ENCODE assay signal across 8 cellular contexts in genomic region chr16:50665128-50665878, GRCh38. TPM values are rescaled to one million over a fixed set of nuclear protein-coding genes. Genes with fewer than 3 reads are reported as not detected.
A peak's percentile ranks its signal among the peaks of the same experiment; 100 is the strongest.
DNase-seq lines count a peak whose midpoint lies in the region; ATAC-seq and TF ChIP-seq lines count a peak whose summit lies in the region.

No MANE protein-coding gene starts in this region.

- H3K9me3 Mint-ChIP-seq in central memory CD8-positive, alpha-beta T cell = no peaks in the 10 kb centered on the region

- peak; percentile 48 for ATAC-seq in GM18517 (IDR thresholded peaks at IDR 0.05; ENCODE audit: unreplicated experiment)
- ATAC-seq in activated CD4-positive, CD25-positive, alpha-beta regulatory T cell treated with anti-CD3 and anti-CD28 coated beads, Interleukin-2, amount 50 U/mL, for 24 hours = peak; percentile 40 to 59
- ATAC-seq in central memory CD8-positive, alpha-beta T cell (replicated peaks; ENCODE audit: extremely low read depth, poor library complexity, severe bottlenecking) = no peak

- no peaks in the 10 kb centered on the region for H3K27me3 Mint-ChIP-seq in central memory CD8-positive, alpha-beta T cell

- POLR2A ChIA-PET in AG04450 (lab: Yijun Ruan, JAX) = interaction anchor here (0.6 to 0.7 kb wide), 2 partner anchors 40 to 423 kb away, joined by 3 to 6 read pairs; no protein-coding TSS in a partner anchor

- H3K27ac Mint-ChIP-seq in central memory CD8-positive, alpha-beta T cell (ENCODE audit: low read depth) = peak overlapping the region; percentile 61

- CTCF ChIA-PET in AG04450 (lab: Charles Lee) = interaction anchor here (0.6 to 8.6 kb wide), 94 partner anchors 8 to 643 kb away, joined by 3 to 140 read pairs (median 5); partner anchors contain the start of genes BRD7, CNEP1R1, CYLD and NKD1

- H3K4me3 ChIP-seq in AG04450 (ENCODE audit: low read depth, low read length) (peak overlapping the region; percentile 57), spleen (peak overlapping the region; percentile 24 to 71 (median 36))

- TF ChIP-seq CTCF in AG04450 (IDR thresholded peaks at IDR 0.05; ENCODE audit: low read depth, low read length) (peak; percentile 86), spleen (IDR thresholded peaks at IDR 0.05 in 8 of 11, conservative IDR thresholded peaks at IDR 0.05 in 3 of 11) (peak; percentile 66 to 93 (median 88))

- H3K36me3 ChIP-seq in spleen = peaks cover 0 to 28% (median 0%) of the 10 kb centered on the region in 6 donors

- no peaks in the 10 kb centered on the region for H3K36me3 Mint-ChIP-seq in central memory CD8-positive, alpha-beta T cell (ENCODE audit: insufficient read depth)

- H3K9me3 ChIP-seq in AG04450 (ENCODE audit: control insufficient read depth, insufficient read depth, low read length) (peaks cover 9% of the 10 kb centered on the region), spleen (no peaks in the 10 kb centered on the region)

- H3K4me1 ChIP-seq in spleen = peaks cover 14 to 51% (median 38%) of the 10 kb centered on the region in 6 donors

- no peak for TF ChIP-seq POLR2A in spleen (IDR thresholded peaks at IDR 0.05)

- 12 to 18% (median 17%) methylated on average over 31 to 40 of the region's 40 CpGs for WGBS in spleen, 5 donors

- H3K27me3 ChIP-seq in AG04450 (ENCODE audit: control insufficient read depth, insufficient read depth, low read length) (no peaks in the 10 kb centered on the region), spleen (replicated peaks in 1 of 7) (no peaks in the 10 kb centered on the region)

- H3K27ac ChIP-seq in AG04450 (ENCODE audit: low read depth, low read length) = no peak overlapping the region
- peak overlapping the region; percentile 46 to 85 (median 73) for H3K27ac ChIP-seq in spleen

- intact Hi-C loops in spleen (cut with DNase I; ENCODE audit: low total_unique reads) = loop anchor here (5.0 to 10.0 kb wide), 5 partner anchors 82 to 641 kb away; partner anchors contain the start of genes BRD7 and CNEP1R1

- DNase-seq in AG04450 (ENCODE audit: low read depth, low spot score) (peak; percentile 32), NCI-H1694 (lab: John Stamatoyannopoulos, UW) (peak; percentile 56), islet precursor cell (peak; percentile 86), spleen (peak; percentile 93), DMS153 (lab: John Stamatoyannopoulos, UW) (no peak)
- DNase-seq in central memory CD8-positive, alpha-beta T cell (ENCODE audit: low spot score in 2 of 2) = peak; percentile 72 to 91

- H3K4me1 Mint-ChIP-seq in central memory CD8-positive, alpha-beta T cell = peaks cover 21% of the 10 kb centered on the region

- peak overlapping the region; percentile 72 for H3K4me3 Mint-ChIP-seq in central memory CD8-positive, alpha-beta T cell

RNA-seq across cellular contexts. Expression of gene SNX20, which starts 15.8 kb away (rescaled TPM):
- not detected in 2 replicates for polyA plus RNA-seq in AG04450 (2011; rRNA removed)
- polyA minus RNA-seq in AG04450 (2011; rRNA and poly(A)+ RNA removed) = not detected in 2 replicates
- 10 to 100 TPM; 27.2 to 50.5 (median 34.7) TPM for total RNA-seq in spleen
- polyA plus RNA-seq in spleen = 10 to 100 TPM; 17.6 to 24.6 (median 23.7) TPM

RNA-seq across cellular contexts. Expression of gene NOD2, which starts 28.1 kb away (rescaled TPM):
- polyA plus RNA-seq in AG04450 (2011; rRNA removed) (not detected in 2 replicates), spleen (1 to 10 TPM in 2 of 3 donors, under 1 TPM in 1; 0.41 to 2.8 (median 2.3) TPM)
- not detected in 2 replicates for polyA minus RNA-seq in AG04450 (2011; rRNA and poly(A)+ RNA removed)
- 10 to 100 TPM in 3 of 7 donors, 1 to 10 TPM in 4; 5.6 to 23.2 (median 9.9) TPM for total RNA-seq in spleen

Comparison
In these comparisons a context has a peak if more than half of its experiments do, and no peak if none do; other contexts are left out.
1. RNA of gene SNX20, which starts 15.8 kb away (polyA plus RNA-seq): 17.6 to 24.6 TPM in spleen; not detected in AG04450; every median in the first group is over 10 times any median in the second.